ENCODE assay signal across 16 cellular contexts in the genomic region with DNA sequence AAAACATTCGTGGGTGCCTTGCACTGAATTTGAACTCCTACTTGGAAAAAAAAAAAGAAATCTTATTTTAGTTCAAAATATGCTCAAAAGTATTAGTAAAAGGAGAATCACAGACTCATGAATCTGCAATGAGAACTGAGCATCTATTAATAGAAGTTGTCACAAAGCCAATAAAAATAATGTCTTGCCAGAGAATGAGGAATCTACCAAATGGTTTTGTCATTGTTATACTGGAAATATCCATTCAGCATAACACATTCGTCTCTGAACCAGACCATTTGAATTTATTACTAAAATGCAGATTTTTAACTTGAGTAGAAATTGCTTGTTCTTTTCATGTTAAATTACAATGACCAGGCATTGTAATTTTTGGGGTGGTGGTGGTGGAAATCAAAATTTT. TPM values are rescaled to one million over a fixed set of nuclear protein-coding genes. Genes with fewer than 3 reads are reported as not detected.
DNase-seq lines count a peak whose midpoint lies in the region; ATAC-seq and TF ChIP-seq lines count a peak whose summit lies in the region.
"Had no signal": no experiment of that assay in that cellular context is flagged by ENCODE, and none has a peak within 500 bp of the region (broad histone marks: within the 10 kb centered on the region; RNA-seq: fewer than 3 reads in every experiment).

No MANE protein-coding gene starts in this region.

- ATAC-seq in right cardiac atrium, result no peak
- no peak for ATAC-seq in GM18505 (IDR thresholded peaks at IDR 0.05; ENCODE audit: unreplicated experiment)
- no peak for ATAC-seq in GM21526 (IDR thresholded peaks at IDR 0.05; ENCODE audit: low FRiP score, unreplicated experiment)
- ATAC-seq: foreskin keratinocyte had no signal

- H3K27me3 ChIP-seq in right cardiac atrium (ENCODE audit: control insufficient read depth, insufficient read depth), result no peaks in the 10 kb centered on the region
- H3K27me3 ChIP-seq: foreskin keratinocyte had no signal

- intact Hi-C loops in right cardiac atrium (cut with DNase I), result loop anchor here in 1 of 4 donors (5.0 to 10.0 kb wide), 2 partner anchors 37 to 54 kb away; no protein-coding TSS in a partner anchor

- peak overlapping the region; percentile 58 for H3K27ac ChIP-seq in right cardiac atrium (ENCODE audit: low read length)
- H3K27ac ChIP-seq: foreskin keratinocyte had no signal

- H3K9me3 ChIP-seq in right cardiac atrium (ENCODE audit: control insufficient read depth, low read length), result no peaks in the 10 kb centered on the region

- H3K4me3 ChIP-seq in cardiac fibroblast (replicated peaks in 1 of 2; ENCODE audit: low read depth in 2 of 2, low read length in 2 of 2) (no peak overlapping the region), right cardiac atrium (ENCODE audit: low read length) (peak overlapping the region; percentile 5)

- no peak for TF ChIP-seq CTCF in cardiac fibroblast (IDR thresholded peaks at IDR 0.05; ENCODE audit: low read depth, low read length)

- 34% methylated on average over 2 of the region's 2 CpGs for WGBS in right cardiac atrium

- DNase-seq in AG08395 (ENCODE audit: low spot score) (peak; percentile 62), HS-27A (ENCODE audit: low read depth) (peak; percentile 40), cardiac fibroblast (ENCODE audit: low read depth in 2 of 2) (peak; percentile 77 to 87), right cardiac atrium (no peak), NCI-H128 (lab: John Stamatoyannopoulos, UW; ENCODE audit: unreplicated experiment) (no peak)
- no peak for DNase-seq in activated CD8-positive, alpha-beta memory T cell treated with anti-CD3 and anti-CD28 coated beads, Interleukin-2, amount 50 U/mL, for 4 hours
- DNase-seq: activated CD4-positive, alpha-beta memory T cell treated with anti-CD3 and anti-CD28 coated beads for 36 hours; cerebellar nuclear complex; DMS53; foreskin keratinocyte; NCI-H774; posterior cingulate gyrus; SHP77 treated with DMSO at 0.1 percent for 48 hours; trophoblast cell had no signal

- H3K4me1 ChIP-seq in right cardiac atrium (ENCODE audit: control insufficient read depth, insufficient read depth, low read length), result peaks cover 5% of the 10 kb centered on the region

- TF ChIP-seq POLR2A in GM18505 (IDR thresholded peaks at IDR 0.05; ENCODE audit: borderline replicate concordance, extremely low read depth, insufficient read depth, insufficient read length), result no peak

RNA-seq across cellular contexts. Expression of gene PTPRB, which starts 11.6 kb away (rescaled TPM):
- 10 to 100 TPM; 26.6 to 51.8 (median 39.2) TPM for total RNA-seq in right cardiac atrium
- 14.3 TPM for polyA plus RNA-seq in right cardiac atrium
- total RNA-seq: activated CD4-positive, alpha-beta memory T cell treated with anti-CD3 and anti-CD28 coated beads for 36 hours had no signal

Comparison
In these comparisons a context has a peak if more than half of its experiments do, and no peak if none do; other contexts are left out.
1. DNase-seq: peak in AG08395 (single experiment), HS-27A (single experiment) and cardiac fibroblast (2 of 2); none in right cardiac atrium (0 of 3), activated CD8-positive, alpha-beta memory T cell treated with anti-CD3 and anti-CD28 coated beads, Interleukin-2, amount 50 U/mL, for 4 hours (single experiment) and NCI-H128 (single experiment).